Comparison of ENCODE assay signal across 11 cellular contexts in the genomic region with DNA sequence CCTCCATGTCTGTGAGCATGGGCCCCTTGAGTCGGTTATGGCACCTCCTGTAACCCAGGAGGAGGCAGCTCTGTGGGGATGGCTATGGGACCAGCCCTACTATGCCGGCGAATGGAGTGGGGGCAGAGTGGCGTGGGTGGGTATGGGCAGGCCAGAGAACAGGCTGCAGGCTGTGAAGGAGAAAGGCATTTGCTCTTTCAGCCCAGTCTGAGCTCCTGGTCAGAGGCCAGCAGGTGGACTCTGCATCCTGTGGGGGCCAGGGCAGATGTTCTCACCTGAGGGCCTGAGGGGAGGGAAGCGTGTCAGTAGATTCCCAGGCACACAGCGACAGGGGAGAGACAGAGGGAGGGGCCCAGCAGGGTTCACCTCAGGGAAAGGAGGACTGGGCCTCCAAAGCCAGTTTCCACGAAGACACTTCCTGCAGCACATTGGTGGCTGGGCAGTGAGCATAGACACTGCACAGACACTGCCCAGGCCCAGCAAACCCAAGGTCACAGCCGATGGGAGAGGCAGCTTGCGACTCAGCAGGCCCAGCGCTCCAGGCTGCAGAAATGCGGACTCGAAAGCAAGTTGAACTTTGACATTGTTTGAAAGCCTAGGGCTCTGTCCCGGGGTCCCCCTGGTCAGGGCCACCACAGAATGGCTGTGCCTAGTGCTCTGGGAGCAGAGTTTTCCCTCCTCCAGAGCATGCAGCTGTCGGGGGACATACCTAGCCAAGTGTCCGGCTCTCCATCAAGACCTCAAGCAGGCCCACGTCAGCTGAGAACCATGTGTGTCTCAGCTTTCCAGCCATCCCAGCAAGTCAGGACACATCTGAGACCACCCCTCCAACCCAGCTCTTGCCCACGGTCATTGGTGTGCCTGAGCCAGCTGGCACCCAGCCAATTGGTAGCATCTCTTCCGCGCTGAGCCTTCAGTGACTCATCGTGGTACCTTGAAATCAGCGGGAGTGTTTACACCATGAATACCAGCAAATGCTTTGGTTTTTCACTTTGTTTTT. TPM values are rescaled to one million over a fixed set of nuclear protein-coding genes. Genes with fewer than 3 reads are reported as not detected.
DNase-seq lines count a peak whose midpoint lies in the region; FAIRE-seq and TF ChIP-seq lines count a peak whose summit lies in the region.
"Had no signal": no experiment of that assay in that cellular context is flagged by ENCODE, and none has a peak within 500 bp of the region (broad histone marks: within the 10 kb centered on the region; RNA-seq: fewer than 3 reads in every experiment).

No MANE protein-coding gene starts in this region.

- DNase-seq in BE2C (peak; percentile 65), HT1080 (ENCODE audit: low read depth) (peak; percentile 58), T1000 (lab: John Stamatoyannopoulos, UW) (peak; percentile 23), kidney tubule cell (ENCODE audit: low spot score) (peak; percentile 51), 8988T (no peak), kidney (no peak), NCI-H187 (lab: John Stamatoyannopoulos, UW) (no peak)
- DNase-seq in activated CD4-positive, CD25-positive, alpha-beta regulatory T cell (lab: John Stamatoyannopoulos, UW), result no peak
- DNase-seq: GF-D8, MM.1S had no signal

- H3K27ac ChIP-seq in kidney (ENCODE audit: low read depth in 2 of 2, low read length in 2 of 2), result no peak overlapping the region

- no peak for FAIRE-seq in kidney (lab: Jason Lieb, UNC)
- FAIRE-seq: TTC549 had no signal

- H3K9me3 ChIP-seq in BE2C (no peaks in the 10 kb centered on the region), kidney (ENCODE audit: control insufficient read depth in 1 of 2, low read length in 2 of 2) (no peaks in the 10 kb centered on the region)

- H3K4me1 ChIP-seq in BE2C (no peaks in the 10 kb centered on the region), kidney (ENCODE audit: control insufficient read depth in 1 of 2, insufficient read depth in 1 of 2, low read depth in 1 of 2, low read length in 2 of 2) (peaks cover 0 to 31% of the 10 kb centered on the region in 2 donors)

- H3K9ac ChIP-seq in kidney (ENCODE audit: low read length in 2 of 2), result no peak overlapping the region

- H3K36me3 ChIP-seq in BE2C (no peaks in the 10 kb centered on the region), kidney (ENCODE audit: control insufficient read depth in 1 of 2, insufficient read depth in 2 of 2, low read length in 2 of 2) (no peaks in the 10 kb centered on the region)

- H3K4me3 ChIP-seq in BE2C (ENCODE audit: low read depth, low read length) (no peak overlapping the region), kidney (ENCODE audit: low read length in 2 of 2) (no peak overlapping the region)

- TF ChIP-seq CTCF in BE2C (IDR thresholded peaks at IDR 0.05; ENCODE audit: low read depth, low read length) (no peak), kidney (IDR thresholded peaks at IDR 0.05; ENCODE audit: borderline replicate concordance, extremely low read depth, insufficient read depth) (no peak)

- no peaks in the 10 kb centered on the region for H3K27me3 ChIP-seq in BE2C

- intact Hi-C loops in kidney (cut with DNase I), result loop anchor here (10.0 kb wide), 1 partner anchor 139 kb away; a partner anchor contains a TSS

RNA-seq across cellular contexts. Expression of a gene that starts 53.8 kb away (rescaled TPM):
- polyA plus RNA-seq in BE2C (2012; ENCODE audit: insufficient read depth, insufficient read length, low read depth), result 29.5 TPM
- 64.2 and 73.7 TPM in 2 replicates for total RNA-seq in HT1080 (2014; rRNA removed; shearing (Covaris generic))
- 89.3 and 117 TPM in 2 replicates for polyA plus RNA-seq in HT1080 (2015; cell fraction: cytosol; rRNA removed)
- 156 and 162 TPM in 2 replicates for polyA plus RNA-seq in HT1080 (2015; cell fraction: nucleus; rRNA removed)
- 175 TPM for total RNA-seq in kidney
- 71.8 TPM for polyA plus RNA-seq in kidney (ENCODE audit: insufficient read depth, low read depth, low replicate concordance)

Comparison
In these comparisons a context has a peak if more than half of its experiments do, and no peak if none do; other contexts are left out.
1. DNase-seq: peak in BE2C (single experiment), HT1080 (single experiment), T1000 (single experiment) and kidney tubule cell (single experiment); none in activated CD4-positive, CD25-positive, alpha-beta regulatory T cell (0 of 4), 8988T (single experiment), kidney (single experiment) and NCI-H187 (0 of 2).